ENCODE assay signal across 8 cellular contexts in the genomic region with DNA sequence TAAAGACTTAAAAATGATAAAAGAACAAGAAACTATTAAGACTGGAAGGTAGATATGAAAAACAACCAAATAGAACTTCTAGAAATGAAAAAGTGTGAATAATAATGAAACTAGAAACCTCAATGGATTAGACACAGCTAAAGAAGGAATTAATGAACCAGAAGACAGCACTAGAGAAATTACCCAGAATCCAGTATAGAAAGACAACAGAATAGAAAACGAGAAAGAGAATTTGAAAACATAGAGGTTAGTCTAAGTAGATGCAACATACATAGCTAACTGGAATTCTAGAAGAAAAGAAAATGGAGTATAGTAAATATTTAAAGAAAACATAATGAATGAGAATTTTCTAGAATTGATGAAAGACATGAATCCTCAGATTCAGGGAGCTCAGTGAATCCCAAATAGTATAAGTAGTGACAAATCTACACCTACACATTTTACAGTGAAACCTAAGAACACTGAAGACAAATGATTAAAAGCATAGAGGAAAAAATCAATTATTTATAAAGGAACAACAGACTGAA.
"Had no signal": no experiment of that assay in that cellular context is flagged by ENCODE, and none has a peak within 500 bp of the region (broad histone marks: within the 10 kb centered on the region; RNA-seq: fewer than 3 reads in every experiment).

No MANE protein-coding gene starts in this region.

- H3K4me3 ChIP-seq: GM23338, HAP-1 had no signal

- H3K36me3 ChIP-seq: HAP-1 had no signal

- H2AFZ ChIP-seq: GM23338 had no signal

- H3K27ac ChIP-seq: KMS-11 had no signal

- H3K27ac Mint-ChIP-seq: GM23338 had no signal

- H3K4me2 ChIP-seq: GM23338, KMS-11 had no signal

- H3K4me3 Mint-ChIP-seq: GM23338 had no signal

- FAIRE-seq: HTR-8/SVneo had no signal

- DNase-seq: H7, IMR-90, KBM-7 had no signal

- H3K9ac ChIP-seq: KMS-11 had no signal

- ATAC-seq: GM23338, HCT116 had no signal
